Comparison of ENCODE assay signal across 30 cellular contexts in the genomic region with DNA sequence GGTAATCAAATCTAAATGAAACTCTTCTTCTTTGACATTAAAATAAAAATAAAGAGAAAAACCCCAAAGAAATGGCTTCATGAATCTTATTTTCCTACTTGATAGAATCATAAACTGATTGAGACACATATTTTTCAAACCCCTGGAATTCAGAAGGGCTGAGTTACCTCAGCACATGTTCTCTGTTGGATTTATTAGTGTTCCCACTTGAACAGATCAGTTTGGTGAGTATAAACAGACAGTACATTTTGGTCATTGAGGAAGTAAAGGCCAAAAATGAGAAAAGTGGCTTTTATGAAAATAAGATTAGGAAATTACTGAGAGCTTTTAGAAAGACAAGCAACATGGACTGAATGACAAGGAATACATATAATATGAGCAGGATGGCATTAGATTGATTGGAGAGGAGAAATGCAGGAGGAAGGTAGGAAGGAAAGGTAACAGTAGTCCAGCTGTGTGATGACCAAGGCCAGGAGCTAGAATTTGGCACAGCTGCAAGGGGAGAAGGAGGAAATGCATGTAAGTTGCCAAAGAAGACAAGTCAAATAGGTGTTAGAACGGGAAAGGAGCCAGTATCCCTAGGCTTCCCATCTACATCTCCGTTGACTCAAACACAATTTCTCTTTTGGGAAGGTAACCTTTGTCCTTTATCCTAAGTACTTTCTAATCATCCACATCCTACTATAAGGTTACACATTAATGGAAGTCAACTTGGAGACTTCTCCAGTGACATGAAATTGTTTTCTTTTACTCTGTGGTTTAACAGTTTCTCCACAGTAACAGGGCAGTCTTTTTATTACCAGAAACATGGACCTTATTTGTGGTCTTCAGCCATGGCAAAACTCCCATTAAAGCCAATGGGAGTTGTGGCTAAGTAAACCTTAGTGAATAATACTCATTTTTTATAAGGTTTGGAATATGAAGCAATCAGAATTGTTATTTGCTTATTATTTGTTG.
DNase-seq lines count a peak whose midpoint lies in the region; TF ChIP-seq lines count a peak whose summit lies in the region.
"Had no signal": no experiment of that assay in that cellular context is flagged by ENCODE, and none has a peak within 500 bp of the region (broad histone marks: within the 10 kb centered on the region; RNA-seq: fewer than 3 reads in every experiment).

No MANE protein-coding gene starts in this region.

- no peak overlapping the region for H3K9ac ChIP-seq in mesendoderm (ENCODE audit: low read length)

- H3K4me2 ChIP-seq in mesendoderm (ENCODE audit: low read length): no peak overlapping the region
- H3K4me2 ChIP-seq: smooth muscle cell had no signal

- H3K18ac ChIP-seq in mesendoderm (ENCODE audit: low read length): no peak overlapping the region

- no peak overlapping the region for H3K4ac ChIP-seq in mesendoderm (ENCODE audit: low read depth, low read length)

- no peak overlapping the region for H2BK120ac ChIP-seq in mesendoderm (ENCODE audit: low read depth, low read length)

- H3K27ac ChIP-seq in mesendoderm (ENCODE audit: low read depth, low read length): no peak overlapping the region
- H3K27ac ChIP-seq: cardiac muscle cell, foreskin keratinocyte, SJSA1, thoracic aorta had no signal

- H3K56ac ChIP-seq in mesendoderm (ENCODE audit: low read length): no peak overlapping the region

- H3K79me2 ChIP-seq in mesendoderm (ENCODE audit: control insufficient read depth, insufficient read depth, low read length): no peaks in the 10 kb centered on the region

- H3K23ac ChIP-seq in mesendoderm (ENCODE audit: low read length): no peak overlapping the region

- H3K4me1 ChIP-seq in mesendoderm (ENCODE audit: control insufficient read depth, low read depth, low read length): no peaks in the 10 kb centered on the region
- H3K4me1 ChIP-seq: foreskin keratinocyte, SJSA1 had no signal

- TF ChIP-seq CTCF in AG10803 (conservative IDR thresholded peaks at IDR 0.05; ENCODE audit: low read length): no peak

- H2BK15ac ChIP-seq in mesendoderm (replicated peaks; ENCODE audit: low read depth): no peak overlapping the region

- no peaks in the 10 kb centered on the region for H3K36me3 ChIP-seq in mesendoderm (ENCODE audit: control insufficient read depth, insufficient read depth, low read length)
- H3K36me3 ChIP-seq: cardiac muscle cell, SJSA1, thoracic aorta had no signal

- DNase-seq in AG10803 (ENCODE audit: low read depth): peak; percentile 41
- DNase-seq in LHCN-M2 (ENCODE audit: low read depth): peak; percentile 49
- peak; percentile 34 for DNase-seq in fibroblast of peridontal ligament (ENCODE audit: extremely low read depth)
- peak; percentile 23 for DNase-seq in myocyte (ENCODE audit: low read depth)
- DNase-seq in mesendoderm: no peak
- no peak for DNase-seq in COLO668 (lab: John Stamatoyannopoulos, UW; ENCODE audit: unreplicated experiment)
- no peak for DNase-seq in SKM-1 treated with dmso at 0.1 percent for 144 hours (lab: John Stamatoyannopoulos, UW; ENCODE audit: unreplicated experiment)
- DNase-seq: activated CD4-positive, alpha-beta T cell treated with anti-CD3 and anti-CD28 coated beads, Interleukin-2, amount 10 ng/mL, durations not matched to agents 24 days and 14 days; activated CD8-positive, alpha-beta memory T cell treated with anti-CD3 and anti-CD28 coated beads for 24 hours; activated effector memory CD4-positive, alpha-beta T cell treated with Interleukin-2 at 50 U/mL for 16 hours; activated T-cell treated with anti-CD3 and anti-CD28 coated beads for 4 hours; anterior cingulate cortex; CD4-positive, alpha-beta T cell; cortex of kidney; DMS 273 treated with DMSO at 0.1 percent for 48 hours; effector memory CD8-positive, alpha-beta T cell; erythroblast; foreskin keratinocyte; kidney glomerular epithelial cell; MM.1S; NCI-H2029 treated with DMSO at 0.1 percent for 48 hours; NCI-H345; NCI-H748 treated with DMSO at 0.1 percent for 48 hours; stimulated activated naive CD8-positive, alpha-beta T cell treated with anti-CD3 and anti-CD28 coated beads, Interleukin-15, Interleukin-2, amounts not matched to agents 100 U/mL and 50 U/mL, for 24 hours had no signal

- no peaks in the 10 kb centered on the region for H3K79me1 ChIP-seq in mesendoderm (ENCODE audit: low read length)

- H2BK5ac ChIP-seq in mesendoderm (ENCODE audit: low read length): no peak overlapping the region

- H2AK5ac ChIP-seq in mesendoderm (ENCODE audit: low read length): no peak overlapping the region

- H4K5ac ChIP-seq in mesendoderm (ENCODE audit: low read length): no peak overlapping the region

- no peaks in the 10 kb centered on the region for H3K27me3 ChIP-seq in mesendoderm (ENCODE audit: insufficient read depth, low read length, poor library complexity)
- H3K27me3 ChIP-seq: cardiac muscle cell, foreskin keratinocyte, SJSA1 had no signal

- H3K4me3 ChIP-seq in AG10803 (ENCODE audit: low read length) (no peak overlapping the region), mesendoderm (ENCODE audit: low read length) (no peak overlapping the region)
- H3K4me3 ChIP-seq: cardiac muscle cell, GM12878, K562, SJSA1, smooth muscle cell, thoracic aorta had no signal

- H4K8ac ChIP-seq in mesendoderm (ENCODE audit: low read depth, low read length): no peak overlapping the region

- WGBS in mesendoderm (ENCODE audit: extremely low coverage, insufficient coverage, low lambda C conversion rate): no CpG with 5 or more reads among the region's 2 CpGs

Comparison
In these comparisons a context has a peak if more than half of its experiments do, and no peak if none do; other contexts are left out.
1. DNase-seq: peak in AG10803 (single experiment), LHCN-M2 (single experiment), fibroblast of peridontal ligament (single experiment) and myocyte (single experiment); none in mesendoderm (single experiment), COLO668 (single experiment) and SKM-1 treated with dmso at 0.1 percent for 144 hours (single experiment).